Comparison of ENCODE assay signal across 11 cellular contexts in the genomic region with DNA sequence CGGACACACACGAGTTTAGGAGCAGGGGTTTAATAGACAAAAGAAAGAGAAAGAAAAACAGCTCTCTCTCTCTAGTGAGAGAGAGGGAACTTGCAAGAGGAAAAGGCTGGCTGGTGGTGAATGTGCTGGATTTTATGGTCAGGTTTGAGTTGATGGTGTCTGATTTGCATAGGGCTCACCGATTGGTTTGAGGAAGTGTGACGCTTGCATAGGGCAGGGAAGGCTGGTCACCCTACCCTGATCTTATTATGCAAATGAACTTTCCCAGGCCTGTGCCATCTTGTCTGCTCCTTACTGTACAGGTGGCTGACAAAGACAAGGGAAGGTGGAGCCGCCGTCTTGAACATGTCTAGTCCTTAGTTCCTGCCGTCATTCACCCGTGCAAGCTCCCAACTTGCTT.
DNase-seq lines count a peak whose midpoint lies in the region; ATAC-seq, FAIRE-seq and TF ChIP-seq lines count a peak whose summit lies in the region.
"Had no signal": no experiment of that assay in that cellular context is flagged by ENCODE, and none has a peak within 500 bp of the region (broad histone marks: within the 10 kb centered on the region; RNA-seq: fewer than 3 reads in every experiment).

No MANE protein-coding gene starts in this region.

- H3K4me3 ChIP-seq in LNCaP clone FGC (ENCODE audit: low read depth, low read length) (peak overlapping the region; percentile 51), prostate gland (peak overlapping the region in 1 of 2 donors; percentile 15)

- no peaks in the 10 kb centered on the region for H3K4me1 ChIP-seq in prostate gland (replicated peaks)

- ATAC-seq in HG03460 (IDR thresholded peaks at IDR 0.05; ENCODE audit: unreplicated experiment), result no peak
- ATAC-seq in HG03457 (IDR thresholded peaks at IDR 0.05; ENCODE audit: unreplicated experiment), result no peak

- no peaks in the 10 kb centered on the region for H3K36me3 ChIP-seq in prostate gland

- no peaks in the 10 kb centered on the region for H3K27me3 ChIP-seq in prostate gland (replicated peaks; ENCODE audit: insufficient read depth)

- H3K9me3 ChIP-seq in prostate gland, result no peaks in the 10 kb centered on the region

- no peak for FAIRE-seq in HTR-8/SVneo (lab: Jason Lieb, UNC)

- TF ChIP-seq POLR2A in prostate gland (IDR thresholded peaks at IDR 0.05), result peak; percentile 54

- H3K27ac ChIP-seq in prostate gland, result peak overlapping the region; percentile 63 to 69

- intact Hi-C loops in prostate gland (cut with DNase I), result no loop called here

- WGBS in prostate gland, result 32% methylated on average over 8 of the region's 8 CpGs

- DNase-seq in LNCaP clone FGC (ENCODE audit: low read depth) (peak; percentile 98), NCI-H510A (lab: John Stamatoyannopoulos, UW) (peak; percentile 96), ecto neural progenitor cell (ENCODE audit: low spot score) (peak; percentile 48), prostate gland (ENCODE audit: low spot score) (peak; percentile 90), HTR-8/SVneo (ENCODE audit: insufficient read length, low spot score) (no peak), GM19238 (ENCODE audit: insufficient read length, low spot score) (no peak)
- DNase-seq: cortex of kidney, immature natural killer cell, SIG-M5 had no signal

- no peak for TF ChIP-seq CTCF in LNCaP clone FGC (IDR thresholded peaks at IDR 0.05; ENCODE audit: control insufficient read depth, extremely low read depth, insufficient read depth)
- no peak for TF ChIP-seq CTCF in prostate gland (IDR thresholded peaks at IDR 0.05)

Comparison
In these comparisons a context has a peak if more than half of its experiments do, and no peak if none do; other contexts are left out.
1. DNase-seq: peak in LNCaP clone FGC (single experiment), NCI-H510A (single experiment), ecto neural progenitor cell (single experiment) and prostate gland (single experiment); none in HTR-8/SVneo (single experiment) and GM19238 (single experiment).